18 cellular contexts compared by ENCODE assay signal in genomic region chr2:52881606-52882005, GRCh38.
DNase-seq lines count a peak whose midpoint lies in the region; ATAC-seq and TF ChIP-seq lines count a peak whose summit lies in the region.
"Had no signal": no experiment of that assay in that cellular context is flagged by ENCODE, and none has a peak within 500 bp of the region (broad histone marks: within the 10 kb centered on the region; RNA-seq: fewer than 3 reads in every experiment).

No MANE protein-coding gene starts in this region.

- no peak for ATAC-seq in activated T-cell treated with anti-CD3 and anti-CD28 coated beads, Interleukin-2, amount 50 U/mL, for 4 hours
- ATAC-seq in HG03135 (IDR thresholded peaks at IDR 0.05; ENCODE audit: unreplicated experiment) (no peak), HG03469 (IDR thresholded peaks at IDR 0.05; ENCODE audit: unreplicated experiment) (no peak)
- ATAC-seq: activated naive CD4-positive, alpha-beta T cell treated with anti-CD3 and anti-CD28 coated beads, Interleukin-2, amount 50 U/mL, for 72 hours; body of pancreas; SK-N-SH treated with all-trans-retinoic acid at 6 μM for 48 hours had no signal

- H3K27me3 Mint-ChIP-seq in activated T-cell treated with anti-CD3 and anti-CD28 coated beads, Interleukin-2, amount 50 U/mL, for 4 hours (ENCODE audit: low read depth) = no peaks in the 10 kb centered on the region
- H3K27me3 Mint-ChIP-seq: CD4-positive, alpha-beta T cell had no signal

- no peaks in the 10 kb centered on the region for H3K4me1 Mint-ChIP-seq in activated T-cell treated with anti-CD3 and anti-CD28 coated beads, Interleukin-2, amount 50 U/mL, for 4 hours (ENCODE audit: low read depth)

- H3K4me3 Mint-ChIP-seq in activated T-cell treated with anti-CD3 and anti-CD28 coated beads, Interleukin-2, amount 50 U/mL, for 4 hours = no peak overlapping the region
- H3K4me3 Mint-ChIP-seq: activated T-helper 1 cell treated with anti-CD3 and anti-CD28 coated beads, Interleukin-12 subunit alpha, Interleukin-12 subunit beta, Interleukin-2, Interleukin-4 antibody, amounts not matched to agents 30 ng/mL and 10 ng/mL and 1 ng/mL, durations not matched to agents 14 hours and 24 hours and 36 hours; CD4-positive, alpha-beta T cell had no signal

- DNase-seq in DMS53 treated with DMSO at 0.1 percent for 48 hours (lab: John Stamatoyannopoulos, UW; ENCODE audit: unreplicated experiment) (peak; percentile 81), M059J (ENCODE audit: low read depth) (peak; percentile 3), dedifferentiated amniotic fluid mesenchymal stem cell (ENCODE audit: extremely low spot score) (peak; percentile 40), kidney tubule cell (ENCODE audit: low spot score) (peak; percentile 76), GM13976 (ENCODE audit: low spot score) (no peak)
- no peak for DNase-seq in activated T-cell treated with anti-CD3 and anti-CD28 coated beads, Interleukin-2, amount 50 U/mL, for 4 hours
- DNase-seq: activated CD4-positive, CD25-positive, alpha-beta regulatory T cell treated with anti-CD3 and anti-CD28 coated beads, Interleukin-2, amount 50 U/mL, for 72 hours; body of pancreas; CD4-positive, alpha-beta T cell; dermis blood vessel endothelial cell; DND-41; NCI-H1417; NCI-H82 had no signal

- no peak for TF ChIP-seq CTCF in GM13976 (IDR thresholded peaks at IDR 0.05; ENCODE audit: borderline replicate concordance, control extremely low read depth, extremely low read depth, insufficient read depth, missing control alignments)

- in situ Hi-C loops in GM13976 (cut with MboI; ENCODE audit: low sequenced_read_pairs, unreplicated experiment) = no loop called here

- H3K36me3 Mint-ChIP-seq in activated T-cell treated with anti-CD3 and anti-CD28 coated beads, Interleukin-2, amount 50 U/mL, for 4 hours (ENCODE audit: insufficient read depth) = no peaks in the 10 kb centered on the region
- H3K36me3 Mint-ChIP-seq: activated naive CD4-positive, alpha-beta T cell treated with anti-CD3 and anti-CD28 coated beads, Interleukin-2, amount 50 U/mL, for 72 hours had no signal

- no peaks in the 10 kb centered on the region for H3K9me3 Mint-ChIP-seq in activated T-cell treated with anti-CD3 and anti-CD28 coated beads, Interleukin-2, amount 50 U/mL, for 4 hours
- H3K9me3 Mint-ChIP-seq: activated T-helper 1 cell treated with anti-CD3 and anti-CD28 coated beads, Interleukin-12 subunit alpha, Interleukin-12 subunit beta, Interleukin-2, Interleukin-4 antibody, amounts not matched to agents 30 ng/mL and 10 ng/mL and 1 ng/mL, durations not matched to agents 14 hours and 24 hours and 36 hours; CD4-positive, alpha-beta T cell had no signal

Comparison
In these comparisons a context has a peak if more than half of its experiments do, and no peak if none do; other contexts are left out.
1. DNase-seq: peak in DMS53 treated with DMSO at 0.1 percent for 48 hours (single experiment), M059J (single experiment), dedifferentiated amniotic fluid mesenchymal stem cell (single experiment) and kidney tubule cell (single experiment); none in activated T-cell treated with anti-CD3 and anti-CD28 coated beads, Interleukin-2, amount 50 U/mL, for 4 hours (single experiment) and GM13976 (single experiment).